8 cellular contexts compared by ENCODE assay signal in genomic region chr7:44097064-44097932, GRCh38.
DNase-seq lines count a peak whose midpoint lies in the region; ATAC-seq and TF ChIP-seq lines count a peak whose summit lies in the region.

No MANE protein-coding gene starts in this region.

- H3K4me1 ChIP-seq in MM.1S (ENCODE audit: low read length), result peaks cover 27% of the 10 kb centered on the region

- no peak for TF ChIP-seq CTCF in MM.1S (IDR thresholded peaks at IDR 0.05; ENCODE audit: low read length)

- H3K79me2 ChIP-seq in MM.1S (ENCODE audit: low read length), result no peaks in the 10 kb centered on the region

- peak overlapping the region; percentile 31; the same call in 1 of the 2 replicates for H3K4me2 ChIP-seq in MM.1S (ENCODE audit: low read depth, low read length)

- H3K27me3 ChIP-seq in MM.1S (replicated peaks; ENCODE audit: insufficient read depth, low read length), result no peaks in the 10 kb centered on the region

- H3K27ac ChIP-seq in MM.1S (ENCODE audit: low read length), result peak overlapping the region; percentile 93

- no peaks in the 10 kb centered on the region for H3K36me3 ChIP-seq in MM.1S (replicated peaks; ENCODE audit: insufficient read depth, low read length)

- DNase-seq in MM.1S (peak; percentile 80), germinal center (ENCODE audit: low spot score) (peak; percentile 88), NCI-H774 (lab: John Stamatoyannopoulos, UW) (no peak), GOT3 (lab: John Stamatoyannopoulos, UW) (no peak), NCI-H1105 (lab: John Stamatoyannopoulos, UW) (no peak)
- DNase-seq in stimulated activated CD4-positive, alpha-beta T cell treated with anti-CD3 and anti-CD28 coated beads, Interleukin-4, amount 100 ng/mL, for 4 hours, result no peak

- ATAC-seq in GM18868 (IDR thresholded peaks at IDR 0.05; ENCODE audit: unreplicated experiment) (peak; percentile 68), GM21786 (IDR thresholded peaks at IDR 0.05; ENCODE audit: unreplicated experiment) (peak; percentile 75)

- H3K9me2 ChIP-seq in MM.1S (replicated peaks; ENCODE audit: insufficient read depth, low read length), result no peaks in the 10 kb centered on the region

- peaks cover 11% of the 10 kb centered on the region for H3F3A ChIP-seq in MM.1S (ENCODE audit: insufficient read depth, low read length)

- H3K4me3 ChIP-seq in MM.1S (ENCODE audit: low read length), result no peak overlapping the region

- H4K20me1 ChIP-seq in MM.1S (ENCODE audit: insufficient read depth, low read length), result no peaks in the 10 kb centered on the region

- peak overlapping the region; percentile 51 for H3K9ac ChIP-seq in MM.1S (ENCODE audit: low read length)

- H2AFZ ChIP-seq in MM.1S (ENCODE audit: low read length), result peak overlapping the region; percentile 67

- H3K9me3 ChIP-seq in MM.1S (replicated peaks; ENCODE audit: insufficient read depth, low read length), result no peaks in the 10 kb centered on the region

Comparison
In these comparisons a context has a peak if more than half of its experiments do, and no peak if none do; other contexts are left out.
1. DNase-seq: peak in MM.1S (single experiment) and germinal center (single experiment); none in NCI-H774 (single experiment), GOT3 (single experiment), NCI-H1105 (single experiment) and stimulated activated CD4-positive, alpha-beta T cell treated with anti-CD3 and anti-CD28 coated beads, Interleukin-4, amount 100 ng/mL, for 4 hours (0 of 2).